ENCODE assay signal across 15 cellular contexts in the genomic region with DNA sequence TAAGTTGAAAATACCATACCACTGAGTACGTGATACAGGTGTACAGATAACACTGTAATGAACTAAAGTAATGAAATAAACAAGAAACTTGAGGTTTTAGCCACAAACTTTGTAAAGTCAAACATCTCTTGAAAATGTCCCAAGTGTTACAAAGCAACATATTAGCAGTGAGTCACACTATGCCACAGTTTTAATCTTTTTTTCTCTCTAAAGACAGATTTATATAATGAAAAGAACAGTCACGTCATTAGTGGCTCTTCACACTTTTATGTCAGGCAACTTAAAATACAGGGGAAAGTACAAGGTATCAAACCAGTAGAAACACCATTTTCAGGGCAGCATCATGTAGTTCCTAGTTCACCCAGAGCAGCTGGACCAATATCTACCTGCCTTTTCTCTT. TPM values are rescaled to one million over a fixed set of nuclear protein-coding genes. Genes with fewer than 3 reads are reported as not detected.
DNase-seq lines count a peak whose midpoint lies in the region; ATAC-seq and TF ChIP-seq lines count a peak whose summit lies in the region.
"Had no signal": no experiment of that assay in that cellular context is flagged by ENCODE, and none has a peak within 500 bp of the region (broad histone marks: within the 10 kb centered on the region; RNA-seq: fewer than 3 reads in every experiment).

No MANE protein-coding gene starts in this region.

- H3K9me2 ChIP-seq in PC-9 (ENCODE audit: insufficient read depth), result no peaks in the 10 kb centered on the region

- no peak overlapping the region; the same call in 1 of the 2 replicates for H3K4me2 ChIP-seq in PC-9

- no peaks in the 10 kb centered on the region; the same call in 1 of the 2 replicates for H3K79me2 ChIP-seq in PC-9 (ENCODE audit: low read depth)

- TF ChIP-seq CTCF in AG10803 (conservative IDR thresholded peaks at IDR 0.05; ENCODE audit: low read length), result no peak
- TF ChIP-seq CTCF in PC-9 (conservative IDR thresholded peaks at IDR 0.05), result no peak
- TF ChIP-seq CTCF in fibroblast of the aortic adventitia (IDR thresholded peaks at IDR 0.05; ENCODE audit: insufficient read depth, low read length), result no peak
- no peak for TF ChIP-seq CTCF in brain microvascular endothelial cell (IDR thresholded peaks at IDR 0.05; ENCODE audit: low read depth, low read length, missing control alignments)

- BruUV-seq in PC-9 (replicated peaks; lab: Mats Ljungman, UMichigan), result no TSS peak

- DNase-seq in AG10803 (ENCODE audit: low read depth), result peak; percentile 37
- peak; percentile 20 for DNase-seq in ELR (ENCODE audit: low read depth)
- no peak for DNase-seq in PC-9
- DNase-seq in fibroblast of the aortic adventitia (ENCODE audit: low read depth), result peak; percentile 26
- no peak for DNase-seq in brain microvascular endothelial cell
- DNase-seq in NCI-H2196 (lab: John Stamatoyannopoulos, UW; ENCODE audit: unreplicated experiment), result no peak
- DNase-seq in SKM-1 (lab: John Stamatoyannopoulos, UW; ENCODE audit: unreplicated experiment), result no peak
- DNase-seq: activated CD4-positive, alpha-beta T cell treated with anti-CD3 and anti-CD28 coated beads, Interleukin-2, amount 50 U/mL, for 1 hour; activated naive CD4-positive, alpha-beta T cell; cerebellar nuclear complex; GDM1; hypothalamus; NCI-H446; right cardiac atrium had no signal

- in situ Hi-C loops in brain microvascular endothelial cell (cut with HindIII; ENCODE audit: low pct_ligation_motif_present, low sequenced_read_pairs), result loop anchor here (25.0 kb wide), 1 partner anchor 319 kb away; no protein-coding TSS in a partner anchor

- H4K20me1 ChIP-seq in PC-9 (ENCODE audit: insufficient read depth), result no peaks in the 10 kb centered on the region

- H3K27me3 ChIP-seq in PC-9 (ENCODE audit: insufficient read depth, low read depth) (no peaks in the 10 kb centered on the region), brain microvascular endothelial cell (replicated peaks) (no peaks in the 10 kb centered on the region)

- H3K27ac ChIP-seq in PC-9 (peak overlapping the region; percentile 62), brain microvascular endothelial cell (no peak overlapping the region)

- H3K4me3 ChIP-seq in AG10803 (ENCODE audit: low read length) (no peak overlapping the region), PC-9 (no peak overlapping the region), fibroblast of the aortic adventitia (ENCODE audit: low read depth, low read length) (no peak overlapping the region), brain microvascular endothelial cell (ENCODE audit: low read depth, low read length) (no peak overlapping the region)

- ATAC-seq in GM18873 (IDR thresholded peaks at IDR 0.05; ENCODE audit: low FRiP score, unreplicated experiment), result no peak

- H2AFZ ChIP-seq in PC-9, result no peak overlapping the region

- H3K36me3 ChIP-seq in PC-9 (ENCODE audit: low read depth) (peaks cover 4% of the 10 kb centered on the region; the same call in 1 of the 2 replicates), brain microvascular endothelial cell (replicated peaks) (peaks cover 23% of the 10 kb centered on the region)

- H3F3A ChIP-seq in PC-9 (ENCODE audit: insufficient read depth, low read depth), result 0 out of 2 replicates have a peak, but pooled peaks cover 9% of the 10 kb centered on the region

- intact Hi-C loops in PC-9 (cut with micrococcal nuclease; ENCODE audit: unreplicated experiment), result no loop called here

- POLR2A ChIA-PET in PC-9 (lab: Charles Lee; ENCODE audit: unreplicated experiment), result no interaction called here

- CTCF ChIA-PET in PC-9 (lab: Charles Lee), result no interaction called here

- no peaks in the 10 kb centered on the region for H3K9me3 ChIP-seq in PC-9 (ENCODE audit: insufficient read depth, low read depth)

- peaks cover 18% of the 10 kb centered on the region for H3K4me1 ChIP-seq in PC-9 (replicated peaks; ENCODE audit: insufficient read depth)

RNA-seq across cellular contexts. Expression of gene RAPH1, which starts 42.1 kb away (rescaled TPM):
- total RNA-seq in PC-9 (2021) (16.5 and 16.8 TPM in 2 replicates), fibroblast of the aortic adventitia (ENCODE audit: low replicate concordance) (16.5 and 18.8 TPM in 2 replicates)

Comparison
In these comparisons a context has a peak if more than half of its experiments do, and no peak if none do; other contexts are left out.
1. DNase-seq: peak in AG10803 (single experiment), ELR (single experiment) and fibroblast of the aortic adventitia (single experiment); none in PC-9 (0 of 2), brain microvascular endothelial cell (single experiment), NCI-H2196 (single experiment) and SKM-1 (single experiment).